ENCODE assay signal across 8 cellular contexts in the genomic region with DNA sequence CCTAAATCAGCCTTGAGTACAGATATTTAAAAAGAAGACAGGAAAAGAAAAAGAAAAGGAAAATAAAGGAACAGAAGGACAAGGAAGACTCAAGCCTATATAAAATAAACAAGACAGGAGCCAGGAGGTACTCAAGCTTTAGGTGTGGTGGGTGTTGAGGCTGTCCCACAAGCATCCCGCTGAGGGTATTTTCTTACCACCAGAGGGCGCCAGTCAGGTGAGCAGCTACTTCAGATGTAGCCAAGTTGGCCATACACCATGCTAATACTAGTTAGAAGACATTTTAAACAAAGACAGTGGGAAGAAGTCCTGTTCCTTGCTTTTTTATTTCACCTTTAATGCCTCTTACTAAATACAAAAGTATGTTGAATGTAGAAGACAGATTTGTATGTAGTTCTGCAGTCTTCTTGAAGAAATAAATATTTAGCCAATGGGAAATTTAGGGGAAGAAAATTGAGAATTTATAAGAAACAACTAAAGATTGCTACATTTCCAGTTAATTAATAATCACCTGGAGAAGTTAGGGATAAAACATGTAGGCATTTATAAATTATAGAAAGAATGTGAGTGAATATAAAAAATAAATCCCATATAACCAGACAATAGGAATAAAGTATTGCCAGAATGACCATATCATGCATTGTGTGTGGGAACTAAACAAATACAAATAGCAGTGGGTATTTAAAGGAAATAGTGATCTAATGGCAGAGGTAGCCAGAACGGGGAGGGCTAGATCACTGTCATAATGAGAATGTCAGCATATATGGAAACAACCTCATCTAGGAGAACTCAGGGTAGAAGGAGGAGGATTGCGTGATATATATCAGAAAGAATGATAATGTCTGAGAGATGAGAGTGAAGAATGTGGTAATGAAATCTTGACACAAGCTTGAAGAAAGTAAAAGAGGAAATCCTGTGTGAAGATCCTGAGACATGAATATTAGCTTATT.
A peak's percentile ranks its signal among the peaks of the same experiment; 100 is the strongest.
DNase-seq lines count a peak whose midpoint lies in the region; ATAC-seq and TF ChIP-seq lines count a peak whose summit lies in the region.

No MANE protein-coding gene starts in this region.

- peaks cover 0 to 5% (median 0%) of the 10 kb centered on the region in 9 donors for H3K36me3 ChIP-seq in heart right ventricle
- no peaks in the 10 kb centered on the region for H3K36me3 ChIP-seq in gastrocnemius medialis

- H3K27ac ChIP-seq in heart right ventricle: no peak overlapping the region
- H3K27ac ChIP-seq in gastrocnemius medialis: no peak overlapping the region

- no peak for TF ChIP-seq POLR2A in gastrocnemius medialis (IDR thresholded peaks at IDR 0.05)

- no peak overlapping the region for H3K4me3 ChIP-seq in heart right ventricle
- H3K4me3 ChIP-seq in gastrocnemius medialis: no peak overlapping the region

- H3K27me3 ChIP-seq in heart right ventricle (no peaks in the 10 kb centered on the region), gastrocnemius medialis (no peaks in the 10 kb centered on the region)

- in situ Hi-C loops in SK-MEL-5 (cut with HindIII; ENCODE audit: low pct_unique_long_range_greater_than_20kb, low sequenced_read_pairs): loop anchor here (5.0 kb wide), 1 partner anchor 78 kb away; a partner anchor contains a TSS
- in situ Hi-C loops in gastrocnemius medialis (cut with MboI; ENCODE audit: low sequenced_read_pairs in 4 of 4): no loop called here

- H3K9me3 ChIP-seq in heart right ventricle (no peaks in the 10 kb centered on the region), gastrocnemius medialis (no peaks in the 10 kb centered on the region)

- ATAC-seq in GM21367 (IDR thresholded peaks at IDR 0.05; ENCODE audit: unreplicated experiment) (peak; percentile 85), heart right ventricle (peak in 3 of 8 donors; percentile 52 to 70 (median 65)), gastrocnemius medialis (no peak)

- peak; percentile 65 to 95 (median 80) for TF ChIP-seq CTCF in heart right ventricle (IDR thresholded peaks at IDR 0.05)
- peak; percentile 32 to 69 (median 57) for TF ChIP-seq CTCF in gastrocnemius medialis (IDR thresholded peaks at IDR 0.05 in 4 of 5, conservative IDR thresholded peaks at IDR 0.05 in 1 of 5)

- DNase-seq in EH (ENCODE audit: low read depth) (peak; percentile 88), HT-29 (ENCODE audit: low spot score) (peak; percentile 89), SK-MEL-5 (ENCODE audit: low read depth, low spot score) (peak; percentile 76), heart right ventricle (peak; percentile 48 to 65), gastrocnemius medialis (peak in 1 of 2 donors; percentile 37), putamen (ENCODE audit: low spot score) (no peak)
- peak; percentile 59 for DNase-seq in activated gamma-delta T cell treated with anti-CD3 and anti-CD28 coated beads, Interleukin-2, amount 50 U/mL, for 16 hours (ENCODE audit: low read depth)

- intact Hi-C loops in heart right ventricle (cut with DNase I) (loop anchor here in 9 of 10 donors (1.0 to 10.0 kb wide), 6 partner anchors 37 to 86 kb away; a partner anchor contains a TSS), gastrocnemius medialis (cut with DNase I; ENCODE audit: low total_unique reads) (no loop called here)

- 44 to 48% methylated on average over 4 of the region's 4 CpGs for WGBS in heart right ventricle, 2 donors

- peaks cover 0 to 15% (median 7%) of the 10 kb centered on the region in 9 donors for H3K4me1 ChIP-seq in heart right ventricle
- peaks cover 0 to 3% of the 10 kb centered on the region in 2 donors for H3K4me1 ChIP-seq in gastrocnemius medialis
